21 cellular contexts compared by ENCODE assay signal in the genomic region with DNA sequence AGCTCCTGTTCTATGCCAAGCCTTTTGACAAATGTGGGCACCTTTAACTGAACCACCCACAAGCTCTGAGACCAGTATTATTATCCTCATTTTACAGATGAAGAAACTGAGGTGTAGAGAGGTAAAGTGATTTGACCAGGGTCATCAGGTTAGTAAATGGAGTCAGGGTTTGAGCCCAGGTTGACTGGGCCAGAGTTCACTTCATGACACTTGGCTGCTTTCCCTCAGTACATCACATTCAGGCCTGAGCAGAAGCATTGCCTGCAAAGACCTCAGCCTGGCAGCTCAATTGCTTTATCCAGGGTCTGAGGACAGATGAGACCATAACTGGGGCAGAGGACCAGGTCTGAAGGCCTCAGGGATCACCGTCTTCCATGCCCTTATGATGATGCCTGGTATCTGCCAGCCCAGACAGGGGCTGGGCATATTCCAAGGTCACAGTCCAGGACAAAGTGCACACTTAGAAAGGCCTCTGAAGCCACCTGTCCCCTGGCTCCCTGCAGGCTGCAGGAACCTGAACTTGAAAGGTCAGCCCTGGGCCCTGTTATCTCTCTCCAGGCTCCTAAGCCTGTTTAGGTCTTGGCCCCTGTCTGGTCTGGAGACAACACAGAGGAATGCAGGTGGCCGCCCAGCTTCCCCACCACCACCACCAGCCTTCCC. TPM values are rescaled to one million over a fixed set of nuclear protein-coding genes. Genes with fewer than 3 reads are reported as not detected.
DNase-seq lines count a peak whose midpoint lies in the region; ATAC-seq and TF ChIP-seq lines count a peak whose summit lies in the region.
"Had no signal": no experiment of that assay in that cellular context is flagged by ENCODE, and none has a peak within 500 bp of the region (broad histone marks: within the 10 kb centered on the region; RNA-seq: fewer than 3 reads in every experiment).

No MANE protein-coding gene starts in this region.

- no peak for TF ChIP-seq POLR2A in right lobe of liver (IDR thresholded peaks at IDR 0.05)
- no peak for TF ChIP-seq POLR2A in stomach (IDR thresholded peaks at IDR 0.05)

- ATAC-seq in right lobe of liver (peak; percentile 49 to 61 (median 56)), HG03432 (IDR thresholded peaks at IDR 0.05; ENCODE audit: unreplicated experiment) (no peak)
- ATAC-seq: A549 had no signal

- no peaks in the 10 kb centered on the region for H4K20me1 ChIP-seq in BLaER1 treated with 17β-estradiol and CSF1 and Interleukin-3, amounts not matched to agents 10 nM and 100 nM

- H3K27ac ChIP-seq in BLaER1 treated with 17β-estradiol and CSF1 and Interleukin-3, amounts not matched to agents 10 nM and 100 nM: no peak overlapping the region
- H3K27ac ChIP-seq in adipose tissue (ENCODE audit: low read depth, low read length) (peak overlapping the region; percentile 3), right lobe of liver (peak overlapping the region in 2 of 3 donors; percentile 6 to 52), stomach (peak overlapping the region in 4 of 5 donors; percentile 57 to 74 (median 68))
- H3K27ac ChIP-seq: A549, RWPE1, SJCRH30 had no signal

- no peak overlapping the region for H3K4me3 ChIP-seq in BLaER1 treated with 17β-estradiol and CSF1 and Interleukin-3, amounts not matched to agents 10 nM and 100 nM
- no peak overlapping the region for H3K4me3 ChIP-seq in right lobe of liver
- H3K4me3 ChIP-seq in stomach: no peak overlapping the region
- H3K4me3 ChIP-seq in HAP-1: no peak overlapping the region
- H3K4me3 ChIP-seq: A549, SJCRH30 had no signal

- H3K36me3 ChIP-seq in BLaER1 treated with 17β-estradiol and CSF1 and Interleukin-3, amounts not matched to agents 10 nM and 100 nM: peaks cover 0 to 4% (median 0%) of the 10 kb centered on the region in 11 experiments; a peak in 1 of 22 replicates
- no peaks in the 10 kb centered on the region for H3K36me3 ChIP-seq in right lobe of liver
- H3K36me3 ChIP-seq in stomach: no peaks in the 10 kb centered on the region
- no peaks in the 10 kb centered on the region for H3K36me3 ChIP-seq in HAP-1 (replicated peaks)
- H3K36me3 ChIP-seq: SJCRH30 had no signal

- H3K27me3 ChIP-seq in BLaER1 treated with 17β-estradiol and CSF1 and Interleukin-3, amounts not matched to agents 10 nM and 100 nM: no peaks in the 10 kb centered on the region
- no peaks in the 10 kb centered on the region for H3K27me3 ChIP-seq in right lobe of liver
- H3K27me3 ChIP-seq in stomach: no peaks in the 10 kb centered on the region
- no peaks in the 10 kb centered on the region; the same call in 1 of the 2 replicates for H3K27me3 ChIP-seq in HAP-1 (ENCODE audit: low read depth)
- H3K27me3 ChIP-seq: SJCRH30 had no signal

- no peak for TF ChIP-seq EP300 in stomach (IDR thresholded peaks at IDR 0.05)

- H3K4me1 ChIP-seq in BLaER1 treated with 17β-estradiol and CSF1 and Interleukin-3, amounts not matched to agents 10 nM and 100 nM: peaks cover 0 to 21% (median 8%) of the 10 kb centered on the region in 10 experiments; a peak in 11 of 20 replicates
- peaks cover 0 to 60% (median 26%) of the 10 kb centered on the region in 4 donors for H3K4me1 ChIP-seq in right lobe of liver
- peaks cover 46 to 89% (median 67%) of the 10 kb centered on the region in 4 donors for H3K4me1 ChIP-seq in stomach
- H3K4me1 ChIP-seq in HAP-1: no peaks in the 10 kb centered on the region
- H3K4me1 ChIP-seq: SJCRH30 had no signal

- TF ChIP-seq CTCF in right lobe of liver (IDR thresholded peaks at IDR 0.05): no peak
- no peak for TF ChIP-seq CTCF in stomach (IDR thresholded peaks at IDR 0.05)

- no peaks in the 10 kb centered on the region for H3K9me3 ChIP-seq in BLaER1 treated with 17β-estradiol and CSF1 and Interleukin-3, amounts not matched to agents 10 nM and 100 nM (replicated peaks in 1 of 11)
- H3K9me3 ChIP-seq in right lobe of liver (no peaks in the 10 kb centered on the region), stomach (no peaks in the 10 kb centered on the region), HAP-1 (no peaks in the 10 kb centered on the region)
- H3K9me3 ChIP-seq: A549, SJCRH30 had no signal

- peak overlapping the region in 8 of 11 experiments; percentile 7 to 49 (median 27); a peak in 10 of 22 replicates for H3K4me2 ChIP-seq in BLaER1 treated with 17β-estradiol and CSF1 and Interleukin-3, amounts not matched to agents 10 nM and 100 nM
- H3K4me2 ChIP-seq: A549 had no signal

- DNase-seq in right lobe of liver (peak in 2 of 3 donors; percentile 68 to 72), stomach (no peak), occipital lobe (lab: John Stamatoyannopoulos, UW) (no peak), AG20443 (ENCODE audit: low spot score) (no peak), HAP-1 (ENCODE audit: low spot score in 2 of 2) (no peak)
- DNase-seq: AML-193; CD4-positive, alpha-beta memory T cell; DND-41; H9; MV-4-11; NCI-H1417 treated with DMSO at 0.1 percent for 48 hours; NCI-H2029; SJCRH30 had no signal

- in situ Hi-C loops in HAP-1 (cut with MboI; ENCODE audit: low sequenced_read_pairs): no loop called here

- H3K9ac ChIP-seq in BLaER1 treated with 17β-estradiol and CSF1 and Interleukin-3, amounts not matched to agents 10 nM and 100 nM: no peak overlapping the region

- WGBS in adipose tissue, 3 donors: 52 to 95% (median 88%) methylated on average over 2 of the region's 2 CpGs
- WGBS in right lobe of liver (ENCODE audit: insufficient coverage, low coverage, low lambda C conversion rate, missing lambda C conversion rate): no CpG with 5 or more reads among the region's 2 CpGs
- WGBS in stomach, 5 donors: 62 to 88% (median 77%) methylated on average over 2 of the region's 2 CpGs

- intact Hi-C loops in right lobe of liver (cut with DNase I) (no loop called here), stomach (cut with DNase I; ENCODE audit: low total_unique reads) (no loop called here)

RNA-seq across cellular contexts. Expression of a gene that starts 32.0 kb away (rescaled TPM):
- polyA plus RNA-seq in adipose tissue (1 to 10 TPM in 2 of 3 donors, under 1 TPM in 1; 0.85 to 3.3 (median 1.5) TPM), stomach (10 to 100 TPM in 1 of 3 donors, 1 to 10 TPM in 2; 3.3 to 10.1 (median 4.3) TPM)
- total RNA-seq in right lobe of liver (under 1 TPM; 0.39 to 0.86 (median 0.52) TPM), stomach (1 to 10 TPM in 4 of 5 donors, under 1 TPM in 1; 0.58 to 7.6 (median 3.1) TPM), occipital lobe (0.47 TPM)
- total RNA-seq: CD4-positive, alpha-beta memory T cell; LHCN-M2; OCI-LY7; SJCRH30 had no signal
- polyA plus RNA-seq: CD4-positive, alpha-beta memory T cell had no signal

RNA-seq across cellular contexts. Expression of a gene that starts 48.7 kb away (rescaled TPM):
- polyA plus RNA-seq in adipose tissue (under 1 TPM in 2 of 3 donors, not detected in 1; 0.51 to 0.55 TPM), stomach (10 to 100 TPM in 1 of 3 donors, 1 to 10 TPM in 2; 7.0 to 12.3 (median 8.8) TPM)
- total RNA-seq in right lobe of liver (1 to 10 TPM in 2 of 6 experiments, under 1 TPM in 4; 0.06 to 2.4 (median 0.63) TPM), stomach (10 to 100 TPM in 2 of 5 donors, 1 to 10 TPM in 2, not detected in 1; 2.8 to 43.2 (median 14.8) TPM), occipital lobe (not detected)
- total RNA-seq: H9, LHCN-M2, NCI-H460, SJCRH30 had no signal
- polyA plus RNA-seq: A549 had no signal

Comparison
In these comparisons a context has a peak if more than half of its experiments do, and no peak if none do; other contexts are left out.
1. H3K27ac ChIP-seq: peak in adipose tissue (single experiment), right lobe of liver (2 of 3) and stomach (4 of 5); none in BLaER1 treated with 17β-estradiol and CSF1 and Interleukin-3, amounts not matched to agents 10 nM and 100 nM (0 of 11).
2. DNase-seq: peak in right lobe of liver (2 of 3); none in stomach (single experiment), occipital lobe (single experiment), AG20443 (single experiment) and HAP-1 (0 of 2).